ENCODE assay signal across 8 cellular contexts in the genomic region with DNA sequence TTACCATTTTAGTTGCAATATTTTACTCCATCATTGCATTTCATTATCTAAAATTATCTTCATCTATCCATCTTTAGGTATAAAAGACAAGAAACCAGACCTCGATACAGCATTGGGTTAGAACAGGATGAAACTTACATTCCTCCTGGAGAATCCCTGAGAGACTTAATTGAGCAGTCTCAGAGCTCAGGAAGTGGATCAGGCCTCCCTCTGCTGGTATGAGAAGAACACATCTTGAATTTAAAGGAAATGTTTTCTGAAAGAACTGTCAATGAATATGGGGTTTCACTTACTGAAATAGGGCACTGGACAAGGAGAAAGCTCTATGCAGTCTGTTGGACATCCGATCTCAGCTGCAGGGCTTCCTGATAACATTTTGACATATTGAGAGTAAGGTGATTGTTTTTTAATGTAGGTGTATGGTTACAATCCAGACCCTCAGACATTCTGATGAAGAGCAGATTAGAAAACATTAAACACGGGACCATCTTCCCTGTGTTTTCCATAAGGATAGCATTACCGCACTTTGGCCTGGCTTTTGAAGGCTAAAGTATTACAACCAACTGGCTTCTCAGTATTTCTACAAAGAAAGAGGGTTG.
A peak's percentile ranks its signal among the peaks of the same experiment; 100 is the strongest.
DNase-seq lines count a peak whose midpoint lies in the region; FAIRE-seq and TF ChIP-seq lines count a peak whose summit lies in the region.

No MANE protein-coding gene starts in this region.

- no peaks in the 10 kb centered on the region for H3K9me3 ChIP-seq in A673 (ENCODE audit: low read depth, low read length, poor library complexity, severe bottlenecking)

- H3K4me3 ChIP-seq in A673 (ENCODE audit: low read depth, low read length, poor library complexity, severe bottlenecking), result no peak overlapping the region

- POLR2A ChIA-PET in A673 (lab: Charles Lee; ENCODE audit: low non-redundant PET), result no interaction called here
- POLR2A ChIA-PET in RWPE1 (lab: Yijun Ruan, JAX; ENCODE audit: low non-redundant PET), result no interaction called here

- H3K27me3 ChIP-seq in A673 (replicated peaks; ENCODE audit: insufficient read depth, low read depth, low read length, poor library complexity), result no peaks in the 10 kb centered on the region

- no TSS peak for BruUV-seq in A673 (replicated peaks; lab: Mats Ljungman, UMichigan)

- H3K27ac ChIP-seq in A673 (ENCODE audit: low read depth, low read length, poor library complexity, severe bottlenecking), result no peak overlapping the region
- no peak overlapping the region for H3K27ac ChIP-seq in RWPE1

- intact Hi-C loops in A673 (cut with micrococcal nuclease; ENCODE audit: unreplicated experiment), result loop anchor here (5.0 to 10.0 kb wide), 3 partner anchors 370 to 820 kb away; a partner anchor contains a TSS

- FAIRE-seq in GM19239 (lab: Jason Lieb, UNC), result peak; percentile 26

- DNase-seq in A673 (ENCODE audit: low spot score) (peak; percentile 65), GM19239 (ENCODE audit: insufficient read length, low spot score) (no peak), RWPE1 (ENCODE audit: low spot score) (peak; percentile 61), fibroblast of peridontal ligament (ENCODE audit: extremely low read depth) (peak; percentile 80), pons (ENCODE audit: low spot score) (peak; percentile 74), DMS153 treated with DMSO at 0.1 percent for 48 hours (lab: John Stamatoyannopoulos, UW; ENCODE audit: unreplicated experiment) (no peak), cerebellar nuclear complex (lab: John Stamatoyannopoulos, UW) (no peak), HUDEP-2 (lab: John Stamatoyannopoulos, UW; ENCODE audit: unreplicated experiment in 76 of 76) (no peak)

- TF ChIP-seq CTCF in A673 (conservative IDR thresholded peaks at IDR 0.05; ENCODE audit: low read depth, low read length) (peak; percentile 57), RWPE1 (conservative IDR thresholded peaks at IDR 0.05; ENCODE audit: low read depth) (peak; percentile 74)

- H3K36me3 ChIP-seq in A673 (ENCODE audit: insufficient read depth, low read length, poor library complexity, severe bottlenecking), result no peaks in the 10 kb centered on the region

- peaks cover 8% of the 10 kb centered on the region for H3K4me1 ChIP-seq in A673 (ENCODE audit: insufficient read depth, low read length, poor library complexity, severe bottlenecking)

- CTCF ChIA-PET in A673 (lab: Charles Lee) (interaction anchor here (1.0 kb wide), 1 partner anchor 718 kb away, joined by 4 read pairs; no protein-coding TSS in a partner anchor), RWPE1 (lab: Yijun Ruan, JAX) (interaction anchor here (0.6 to 2.1 kb wide), 4 partner anchors 20 to 880 kb away, joined by 3 to 13 read pairs (median 5); no protein-coding TSS in a partner anchor)

Comparison
In these comparisons a context has a peak if more than half of its experiments do, and no peak if none do; other contexts are left out.
1. DNase-seq: peak in A673 (single experiment), RWPE1 (single experiment), fibroblast of peridontal ligament (single experiment) and pons (single experiment); none in GM19239 (single experiment), DMS153 treated with DMSO at 0.1 percent for 48 hours (single experiment), cerebellar nuclear complex (0 of 2) and HUDEP-2 (0 of 76).